Comparison of ENCODE assay signal across 8 cellular contexts in genomic region chr6:28104392-28105250, GRCh38. TPM values are rescaled to one million over a fixed set of nuclear protein-coding genes. Genes with fewer than 3 reads are reported as not detected.
A peak's percentile ranks its signal among the peaks of the same experiment; 100 is the strongest.
DNase-seq lines count a peak whose midpoint lies in the region; ATAC-seq, FAIRE-seq and TF ChIP-seq lines count a peak whose summit lies in the region.

No MANE protein-coding gene starts in this region.

- TF ChIP-seq EP300 in SK-N-SH (IDR thresholded peaks at IDR 0.05; ENCODE audit: borderline replicate concordance in 1 of 2, low read depth in 1 of 2, low read length in 1 of 2) = no peak

- peak; percentile 99 to 100 (median 100) for ATAC-seq in pancreas

- H3K27me3 Mint-ChIP-seq in activated naive CD8-positive, alpha-beta T cell = no peaks in the 10 kb centered on the region

- H3K27me3 ChIP-seq in SK-N-SH (ENCODE audit: insufficient read depth) = no peaks in the 10 kb centered on the region
- peaks cover 22% of the 10 kb centered on the region for H3K27me3 ChIP-seq in cardiac muscle cell
- H3K27me3 ChIP-seq in pancreas = no peaks in the 10 kb centered on the region
- no peaks in the 10 kb centered on the region for H3K27me3 ChIP-seq in thyroid gland

- no peak for FAIRE-seq in pancreas (lab: Jason Lieb, UNC)

- H3K4me1 Mint-ChIP-seq in activated naive CD8-positive, alpha-beta T cell (ENCODE audit: low read depth) = peaks cover 9% of the 10 kb centered on the region

- TF ChIP-seq RAD21 in SK-N-SH (IDR thresholded peaks at IDR 0.05; ENCODE audit: low read length) = peak; percentile 17; the same call in 1 of the 2 replicates

- DNase-seq in MV-4-11 (lab: John Stamatoyannopoulos, UW) = peak; percentile 80
- DNase-seq in SK-N-SH = peak; percentile 92
- peak; percentile 80 to 81 for DNase-seq in cardiac muscle cell (ENCODE audit: low read depth in 1 of 2, low spot score in 1 of 2)
- DNase-seq in pancreas = peak; percentile 77 to 95 (median 84)
- peak; percentile 80 to 81 for DNase-seq in thyroid gland

- H3K9ac ChIP-seq in SK-N-SH = peak overlapping the region; percentile 35

- intact Hi-C loops in pancreas (cut with DNase I) = no loop called here
- intact Hi-C loops in thyroid gland (cut with DNase I) = no loop called here

- no peaks in the 10 kb centered on the region for H4K20me1 ChIP-seq in SK-N-SH (ENCODE audit: insufficient read depth)

- 5% methylated on average over 22 of the region's 54 CpGs for WGBS in SK-N-SH (ENCODE audit: low lambda C conversion rate)
- 1% methylated on average over 49 to 54 of the region's 54 CpGs for WGBS in pancreas, 2 donors
- WGBS in thyroid gland, 2 donors = 2 to 8% methylated on average over 11 to 24 of the region's 54 CpGs

- H3K4me3 ChIP-seq in GM08714 (ENCODE audit: low read length) (peak overlapping the region; percentile 80), HEK293 (ENCODE audit: low read depth, low read length) (peak overlapping the region; percentile 62), SK-N-SH (ENCODE audit: low read depth in 2 of 2, low read length in 1 of 2) (peak overlapping the region; percentile 65 to 74), cardiac muscle cell (peak overlapping the region; percentile 52), pancreas (peak overlapping the region; percentile 50 to 73 (median 60)), thyroid gland (replicated peaks in 1 of 3) (peak overlapping the region; percentile 42 to 79 (median 59))

- H3K4me1 ChIP-seq in HEK293 (ENCODE audit: control insufficient read depth, insufficient read depth, low read length) (no peaks in the 10 kb centered on the region), SK-N-SH (ENCODE audit: control insufficient read depth in 1 of 2, insufficient read depth in 2 of 2, low read depth in 1 of 2, low read length in 1 of 2) (peaks cover 0 to 3% of the 10 kb centered on the region in 2 experiments; a peak in 2 of 4 replicates), cardiac muscle cell (ENCODE audit: low read depth) (no peaks in the 10 kb centered on the region), pancreas (no peaks in the 10 kb centered on the region), thyroid gland (peaks cover 0 to 3% of the 10 kb centered on the region in 2 donors)

- peak; percentile 33 to 90 for TF ChIP-seq POLR2A in thyroid gland (IDR thresholded peaks at IDR 0.05)

- CTCF ChIA-PET in HEK293 (lab: Yijun Ruan, JAX) = interaction anchor here (0.6 to 2.2 kb wide), 14 partner anchors 11 to 552 kb away, joined by 3 to 6 read pairs (median 3); partner anchors contain the start of gene ZSCAN16
- CTCF ChIA-PET in SK-N-SH (lab: Yijun Ruan, JAX) = interaction anchor here (0.6 to 2.1 kb wide), 10 partner anchors 9 to 567 kb away, joined by 3 to 7 read pairs (median 4); partner anchors contain the start of gene ZKSCAN8

- H3K9me3 ChIP-seq in HEK293 (ENCODE audit: control insufficient read depth, insufficient read depth, low read depth, low read length) = no peaks in the 10 kb centered on the region
- H3K9me3 ChIP-seq in SK-N-SH = no peaks in the 10 kb centered on the region
- no peaks in the 10 kb centered on the region for H3K9me3 ChIP-seq in cardiac muscle cell (ENCODE audit: low read depth)
- no peaks in the 10 kb centered on the region for H3K9me3 ChIP-seq in pancreas
- no peaks in the 10 kb centered on the region for H3K9me3 ChIP-seq in thyroid gland

- peak overlapping the region; percentile 93 for H3K27ac Mint-ChIP-seq in activated naive CD8-positive, alpha-beta T cell

- H3K27ac ChIP-seq in HEK293 (ENCODE audit: extremely low read depth, low read depth, low read length) = peak overlapping the region; percentile 78
- peak overlapping the region; percentile 24 to 86; a peak in 3 of 4 replicates for H3K27ac ChIP-seq in SK-N-SH (ENCODE audit: low read depth in 2 of 2, low read length in 1 of 2)
- H3K27ac ChIP-seq in cardiac muscle cell = no peak overlapping the region
- peak overlapping the region; percentile 51 to 89 (median 81) for H3K27ac ChIP-seq in pancreas
- H3K27ac ChIP-seq in thyroid gland = peak overlapping the region; percentile 66 to 90 (median 88)

- H3K9me2 ChIP-seq in SK-N-SH = no peaks in the 10 kb centered on the region

- no peaks in the 10 kb centered on the region for H3K9me3 Mint-ChIP-seq in activated naive CD8-positive, alpha-beta T cell (ENCODE audit: low read depth)

- POLR2A ChIA-PET in HEK293 (lab: Yijun Ruan, JAX) (interaction anchor here (0.7 to 1.9 kb wide), 22 partner anchors 8 to 332 kb away, joined by 3 to 23 read pairs (median 6); partner anchors contain the start of genes ZKSCAN4, ZKSCAN8, ZNF165 and ZSCAN16), SK-N-SH (lab: Yijun Ruan, JAX) (interaction anchor here (0.6 to 1.2 kb wide), 15 partner anchors 10 to 819 kb away, joined by 3 to 7 read pairs (median 3); partner anchors contain the start of genes PGBD1, TRIM27, ZKSCAN4 and ZKSCAN8)

- peak overlapping the region; percentile 91 for H3K4me3 Mint-ChIP-seq in activated naive CD8-positive, alpha-beta T cell

- H3K79me2 ChIP-seq in SK-N-SH (ENCODE audit: insufficient read depth) = no peaks in the 10 kb centered on the region

- no peaks in the 10 kb centered on the region for H3K36me3 Mint-ChIP-seq in activated naive CD8-positive, alpha-beta T cell

- H3K36me3 ChIP-seq in HEK293 (ENCODE audit: control insufficient read depth in 2 of 2, insufficient read depth in 1 of 2, low read length in 2 of 2) (no peaks in the 10 kb centered on the region), SK-N-SH (replicated peaks in 1 of 2; ENCODE audit: control insufficient read depth in 1 of 2, insufficient read depth in 2 of 2, low read length in 1 of 2) (no peaks in the 10 kb centered on the region), cardiac muscle cell (no peaks in the 10 kb centered on the region), pancreas (no peaks in the 10 kb centered on the region), thyroid gland (no peaks in the 10 kb centered on the region)

- H2AFZ ChIP-seq in SK-N-SH (ENCODE audit: low read depth) = peak overlapping the region; percentile 96

- peak; percentile 95 for TF ChIP-seq CTCF in HEK293 (tag by site-specific recombination; IDR thresholded peaks at IDR 0.05)
- TF ChIP-seq CTCF in SK-N-SH (IDR thresholded peaks at IDR 0.05) = peak; percentile 51
- peak; percentile 68 for TF ChIP-seq CTCF in cardiac muscle cell (IDR thresholded peaks at IDR 0.05; ENCODE audit: low read depth, low read length)
- TF ChIP-seq CTCF in pancreas (IDR thresholded peaks at IDR 0.05) = peak; percentile 50 to 70 (median 56)
- peak; percentile 46 to 80 (median 65) for TF ChIP-seq CTCF in thyroid gland (IDR thresholded peaks at IDR 0.05)

- peak overlapping the region; percentile 75 for H3K4me2 ChIP-seq in SK-N-SH

- peaks cover 6% of the 10 kb centered on the region for H3F3A ChIP-seq in SK-N-SH (replicated peaks; ENCODE audit: insufficient read depth)

TF ChIP-seq in HEK293, 187 proteins besides CTCF, POLR2A, EP300 and RAD21 (continues in another document):
- TF ChIP-seq ZIC2 (tag by site-specific recombination; IDR thresholded peaks at IDR 0.05) (peak; percentile 53), GFI1B (tag by site-specific recombination; IDR thresholded peaks at IDR 0.05) (no peak), ZNF112 (tag by site-specific recombination; IDR thresholded peaks at IDR 0.05) (no peak), IKZF3 (tag by site-specific recombination; IDR thresholded peaks at IDR 0.05) (0 out of 2 replicates have a peak, but pooled peaks have one; percentile 31), ZNF660 (tag by site-specific recombination; IDR thresholded peaks at IDR 0.05) (peak; percentile 86), ZBTB20 (tag by site-specific recombination; IDR thresholded peaks at IDR 0.05) (peak; percentile 85)

TF ChIP-seq in SK-N-SH, 30 proteins besides CTCF, POLR2A, EP300 and RAD21 (continues in another document):
- peak; percentile 93 for TF ChIP-seq TAF1 (IDR thresholded peaks at IDR 0.05; ENCODE audit: borderline replicate concordance, low read depth, low read length)
- TF ChIP-seq GATA2 (CRISPR knock-in tag; IDR thresholded peaks at IDR 0.05) = no peak
- TF ChIP-seq MEF2A (IDR thresholded peaks at IDR 0.05; ENCODE audit: borderline replicate concordance, low read depth) = no peak
- TF ChIP-seq USF1 (IDR thresholded peaks at IDR 0.05; ENCODE audit: borderline replicate concordance, low read depth) = no peak
- no peak for TF ChIP-seq TEAD4 (IDR thresholded peaks at IDR 0.05; ENCODE audit: borderline replicate concordance, insufficient read depth)

RNA-seq across cellular contexts. Expression of gene ZSCAN16, which starts 19.8 kb away (rescaled TPM):
- polyA plus RNA-seq in SK-N-SH (2012; rRNA removed) (3.7 and 6.2 TPM in 2 replicates), cardiac muscle cell (7.4 and 9.3 TPM in 2 replicates), pancreas (1 to 10 TPM; 4.5 to 5.0 TPM)
- polyA plus RNA-seq in SK-N-SH (2012; cell fraction: cytosol; rRNA removed) = 4.7 and 4.8 TPM in 2 replicates
- 9.2 and 11.6 TPM in 2 replicates for polyA plus RNA-seq in SK-N-SH (2012; cell fraction: nucleus; rRNA removed)
- total RNA-seq in cardiac muscle cell (7.4 and 10.3 TPM in 2 replicates), pancreas (1 to 10 TPM; 1.6 to 4.2 (median 2.5) TPM), thyroid gland (1 to 10 TPM; 5.8 to 7.9 (median 7.4) TPM)

RNA-seq across cellular contexts. Expression of gene ZNF165, which starts 24.3 kb away (rescaled TPM):
- polyA plus RNA-seq in SK-N-SH (2012; rRNA removed) = 0.21 and 0.25 TPM in 2 replicates
- polyA plus RNA-seq in SK-N-SH (2012; cell fraction: cytosol; rRNA removed) = 0.31 and 0.36 TPM in 2 replicates
- 0.25 and 0.43 TPM in 2 replicates for polyA plus RNA-seq in SK-N-SH (2012; cell fraction: nucleus; rRNA removed)
- total RNA-seq in cardiac muscle cell = 0.95 and 1.6 TPM in 2 replicates
- 1.8 and 1.9 TPM in 2 replicates for polyA plus RNA-seq in cardiac muscle cell
- total RNA-seq in pancreas = 1 to 10 TPM; 2.8 to 4.3 (median 3.2) TPM
- 1 to 10 TPM; 2.8 to 4.0 TPM for polyA plus RNA-seq in pancreas
- total RNA-seq in thyroid gland = 1 to 10 TPM; 1.7 to 5.3 (median 4.0) TPM

RNA-seq across cellular contexts. Expression of gene ZKSCAN8, which starts 37.1 kb away (rescaled TPM):
- 4.3 and 5.8 TPM in 2 replicates for polyA plus RNA-seq in SK-N-SH (2012; rRNA removed)
- polyA plus RNA-seq in SK-N-SH (2012; cell fraction: cytosol; rRNA removed) = 6.5 and 6.9 TPM in 2 replicates
- polyA plus RNA-seq in SK-N-SH (2012; cell fraction: nucleus; rRNA removed) = 19.8 and 37.6 TPM in 2 replicates
- 24.8 and 58.3 TPM in 2 replicates for total RNA-seq in cardiac muscle cell
- polyA plus RNA-seq in cardiac muscle cell = 11.0 and 16.2 TPM in 2 replicates
- 10 to 100 TPM in 1 of 6 donors, 1 to 10 TPM in 5; 5.6 to 12.0 (median 8.7) TPM for total RNA-seq in pancreas
- polyA plus RNA-seq in pancreas = 1 to 10 TPM; 2.4 to 6.0 TPM
- 10 to 100 TPM; 21.5 to 44.2 (median 26.8) TPM for total RNA-seq in thyroid gland
